In genomic region chr11:122655527-122656072, GRCh38 we compare ENCODE assay signal across 8 cellular contexts. TPM values are rescaled to one million over a fixed set of nuclear protein-coding genes. Genes with fewer than 3 reads are reported as not detected.
DNase-seq lines count a peak whose midpoint lies in the region; ATAC-seq, FAIRE-seq and TF ChIP-seq lines count a peak whose summit lies in the region.

A gene with protein sequence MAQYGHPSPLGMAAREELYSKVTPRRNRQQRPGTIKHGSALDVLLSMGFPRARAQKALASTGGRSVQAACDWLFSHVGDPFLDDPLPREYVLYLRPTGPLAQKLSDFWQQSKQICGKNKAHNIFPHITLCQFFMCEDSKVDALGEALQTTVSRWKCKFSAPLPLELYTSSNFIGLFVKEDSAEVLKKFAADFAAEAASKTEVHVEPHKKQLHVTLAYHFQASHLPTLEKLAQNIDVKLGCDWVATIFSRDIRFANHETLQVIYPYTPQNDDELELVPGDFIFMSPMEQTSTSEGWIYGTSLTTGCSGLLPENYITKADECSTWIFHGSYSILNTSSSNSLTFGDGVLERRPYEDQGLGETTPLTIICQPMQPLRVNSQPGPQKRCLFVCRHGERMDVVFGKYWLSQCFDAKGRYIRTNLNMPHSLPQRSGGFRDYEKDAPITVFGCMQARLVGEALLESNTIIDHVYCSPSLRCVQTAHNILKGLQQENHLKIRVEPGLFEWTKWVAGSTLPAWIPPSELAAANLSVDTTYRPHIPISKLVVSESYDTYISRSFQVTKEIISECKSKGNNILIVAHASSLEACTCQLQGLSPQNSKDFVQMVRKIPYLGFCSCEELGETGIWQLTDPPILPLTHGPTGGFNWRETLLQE (plus strand): TSS chr11:122655722. CDS start chr11:122656050, 328 bp downstream.

- peaks cover 22% of the 10 kb centered on the region for H3K27me3 Mint-ChIP-seq in WTC11 (ENCODE audit: low read depth)

- H3K36me3 Mint-ChIP-seq in WTC11 = peaks cover 4% of the 10 kb centered on the region; the same call in 1 of the 2 replicates

- H3K4me3 Mint-ChIP-seq in WTC11 = peak within 1 kb of the TSS; percentile 93

- H3K27me3 ChIP-seq in iPS-20b (ENCODE audit: insufficient read depth, low read length) (peaks cover 38% of the 10 kb centered on the region), skeletal muscle satellite cell (ENCODE audit: control insufficient read depth, insufficient read depth, low read length) (no peaks in the 10 kb centered on the region)

- TF ChIP-seq CTCF in WTC11 (IDR thresholded peaks at IDR 0.05) = no peak
- TF ChIP-seq CTCF in cardiac fibroblast (IDR thresholded peaks at IDR 0.05; ENCODE audit: low read depth, low read length) = no peak

- no peaks in the 10 kb centered on the region for H3K9me3 ChIP-seq in iPS-20b (ENCODE audit: insufficient read depth, low read depth, low read length)
- H3K9me3 ChIP-seq in skeletal muscle satellite cell (replicated peaks; ENCODE audit: low read length) = no peaks in the 10 kb centered on the region

- peak within 1 kb of the TSS; percentile 94 for H3K4me2 ChIP-seq in skeletal muscle satellite cell (ENCODE audit: low read length)

- H3K4me1 ChIP-seq in iPS-20b (ENCODE audit: insufficient read depth, low read length) (no peaks in the 10 kb centered on the region), skeletal muscle satellite cell (ENCODE audit: control insufficient read depth, insufficient read depth, low read length) (peaks cover 29% of the 10 kb centered on the region)

- CTCF ChIA-PET in WTC11 (lab: Charles Lee) = interaction anchor here (0.6 to 4.1 kb wide), 22 partner anchors 8 to 398 kb away, joined by 3 to 56 read pairs (median 4); no protein-coding TSS in a partner anchor

- 0 out of 2 replicates have a peak within 1 kb of the TSS, but pooled peaks have one; percentile 41 for H3K27ac Mint-ChIP-seq in WTC11

- peaks cover 5% of the 10 kb centered on the region for H3K9me3 Mint-ChIP-seq in WTC11

- TF ChIP-seq POLR2A in GM12892 (IDR thresholded peaks at IDR 0.05; ENCODE audit: low read depth, low read length) = no peak

- H3K36me3 ChIP-seq in iPS-20b (ENCODE audit: insufficient read depth, low read depth, low read length) (no peaks in the 10 kb centered on the region), skeletal muscle satellite cell (ENCODE audit: insufficient read depth, low read length) (peaks cover 11% of the 10 kb centered on the region)

- H3K4me3 ChIP-seq in cardiac fibroblast (replicated peaks in 1 of 2; ENCODE audit: low read depth in 2 of 2, low read length in 2 of 2) (peak within 1 kb of the TSS; percentile 84 to 91), iPS-20b (ENCODE audit: low read length) (peak within 1 kb of the TSS; percentile 90), skeletal muscle satellite cell (ENCODE audit: low read length) (peak within 1 kb of the TSS; percentile 100)

- peak; percentile 75 for ATAC-seq in HG02623 (IDR thresholded peaks at IDR 0.05; ENCODE audit: unreplicated experiment)
- ATAC-seq in WTC11 = peak; percentile 88

- H3K9ac ChIP-seq in iPS-20b (ENCODE audit: low read depth, low read length) (peak within 1 kb of the TSS; percentile 51; the same call in 1 of the 2 replicates), skeletal muscle satellite cell (ENCODE audit: low read depth, low read length) (peak within 1 kb of the TSS; percentile 97)

- DNase-seq in GM12892 (ENCODE audit: insufficient read length) (peak; percentile 59), NCI-H1092 treated with DMSO at 0.1 percent for 48 hours (lab: John Stamatoyannopoulos, UW) (peak; percentile 77), WTC11 (ENCODE audit: low spot score) (peak; percentile 82), cardiac fibroblast (ENCODE audit: low read depth in 2 of 2) (peak; percentile 88), cortex of kidney (lab: John Stamatoyannopoulos, UW) (no peak)

- H3K4me1 Mint-ChIP-seq in WTC11 = peaks cover 21% of the 10 kb centered on the region

- POLR2A ChIA-PET in WTC11 (lab: Charles Lee) = interaction anchor here (1.1 to 1.5 kb wide), 2 partner anchors 8 to 99 kb away, joined by 3 to 5 read pairs; no protein-coding TSS in a partner anchor

- no peak for FAIRE-seq in GM12892 (lab: Jason Lieb, UNC)

- H3K27ac ChIP-seq in iPS-20b (ENCODE audit: low read length) = no peak within 1 kb of the TSS

TF ChIP-seq in WTC11, 78 proteins besides CTCF, POLR2A, EP300 and RAD21:
- TF ChIP-seq ZNF416 (CRISPR knock-in tag; IDR thresholded peaks at IDR 0.05) (no peak), ETV6 (CRISPR knock-in tag; IDR thresholded peaks at IDR 0.05) (peak; percentile 15; the same call in 1 of the 2 replicates), KAT7 (CRISPR knock-in tag; IDR thresholded peaks at IDR 0.05; ENCODE audit: borderline replicate concordance) (0 out of 2 replicates have a peak, but pooled peaks have one; percentile 14), FOXK1 (CRISPR knock-in tag; IDR thresholded peaks at IDR 0.05) (0 out of 2 replicates have a peak, but pooled peaks have one; percentile 5), SP1 (CRISPR knock-in tag; conservative IDR thresholded peaks at IDR 0.05) (peak; percentile 46; the same call in 1 of the 2 replicates)
- TF ChIP-seq, protein P1, sequence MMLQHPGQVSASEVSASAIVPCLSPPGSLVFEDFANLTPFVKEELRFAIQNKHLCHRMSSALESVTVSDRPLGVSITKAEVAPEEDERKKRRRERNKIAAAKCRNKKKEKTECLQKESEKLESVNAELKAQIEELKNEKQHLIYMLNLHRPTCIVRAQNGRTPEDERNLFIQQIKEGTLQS (CRISPR knock-in tag; conservative IDR thresholded peaks at IDR 0.05) = no peak
TF ChIP-seq in WTC11: peak in this region for 4.

RNA-seq across cellular contexts. Expression of the gene that starts here (rescaled TPM):
- polyA plus RNA-seq in GM12892 (2012; ENCODE audit: missing spikeins) = 6.4 TPM
- total RNA-seq in WTC11 (2021) = 18.9 to 22.6 TPM (median 21.1 TPM) in 3 replicates
- total RNA-seq in skeletal muscle satellite cell (2012; rRNA removed) = 21.0 and 24.6 TPM in 2 replicates
